ENCODE assay signal across 33 cellular contexts in the genomic region with DNA sequence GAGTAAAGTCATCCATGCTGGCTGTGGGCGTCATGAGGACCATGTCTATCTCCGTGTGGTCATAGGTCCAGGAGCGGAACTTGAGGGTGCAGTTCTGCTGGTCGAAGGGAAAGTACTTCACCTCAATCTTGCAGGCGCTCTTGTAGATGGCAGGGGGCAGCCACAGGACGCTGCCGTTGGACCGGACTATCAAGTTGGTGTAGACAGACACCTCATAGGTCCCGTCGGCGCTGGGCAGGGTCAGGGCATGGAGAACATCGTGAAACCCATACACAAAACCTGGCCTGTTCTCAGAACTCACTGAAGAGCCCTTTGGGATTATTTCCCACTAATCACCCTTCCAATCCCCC. TPM values are rescaled to one million over a fixed set of nuclear protein-coding genes. Genes with fewer than 3 reads are reported as not detected.
"Had no signal": no experiment of that assay in that cellular context is flagged by ENCODE, and none has a peak within 500 bp of the region (broad histone marks: within the 10 kb centered on the region; RNA-seq: fewer than 3 reads in every experiment).

No MANE protein-coding gene starts in this region.

- H3K9me3 ChIP-seq: colonic mucosa, transverse colon had no signal

- DNase-seq: colonic mucosa; effector CD8-positive, alpha-beta T cell; endodermal cell; foreskin keratinocyte; heart right ventricle; hippocampal formation; left cardiac atrium; left lung; mesenchymal stem cell; midbrain; naive thymus-derived CD4-positive, alpha-beta T cell; nucleus accumbens; psoas muscle; right cardiac atrium; stimulated activated CD4-positive, alpha-beta T cell treated with anti-CD3 and anti-CD28 coated beads, Interleukin-15, amount 100 ng/mL, for 24 hours; stimulated activated CD4-positive, alpha-beta T cell treated with anti-CD3 and anti-CD28 coated beads, Interleukin-2, amount 100 ng/mL, for 48 hours; stimulated activated naive B cell treated with anti-CD40 and anti-IgM and Interleukin-4, amounts not matched to agents 10 μg/mL and 1 μg/mL and 100 μg/mL, for 72 hours; transverse colon had no signal

- H3K4me3 ChIP-seq: colonic mucosa, esophagus muscularis mucosa, gastroesophageal sphincter, heart right ventricle, left lung, neural progenitor cell, psoas muscle, skin epidermis, suprapubic skin, transverse colon had no signal

- H3K27ac Mint-ChIP-seq: dendritic cell treated with granulocyte-macrophage colony-stimulating factor and Interleukin-4, amounts not matched to agents 40 ng/mL and 50 ng/mL, for 4 days; endodermal cell; naive thymus-derived CD4-positive, alpha-beta T cell; nephron; neural progenitor cell; stimulated activated naive B cell treated with anti-CD40 and anti-IgM and Interleukin-4, amounts not matched to agents 10 μg/mL and 1 μg/mL and 100 μg/mL, for 72 hours; stimulated activated naive CD8-positive, alpha-beta T cell treated with anti-CD3 and anti-CD28 coated beads, Interleukin-15, Interleukin-2, amounts not matched to agents 100 ng/mL and 50 ng/mL, for 24 hours had no signal

- H3K27ac ChIP-seq: colonic mucosa, esophagus muscularis mucosa, foreskin keratinocyte, gastroesophageal sphincter, heart right ventricle, left lung, neural progenitor cell, psoas muscle, skin epidermis, suprapubic skin, transverse colon had no signal

- H3K4me1 Mint-ChIP-seq: endodermal cell; naive thymus-derived CD4-positive, alpha-beta T cell; nephron; stimulated activated naive B cell treated with anti-CD40 and anti-IgM and Interleukin-4, amounts not matched to agents 10 μg/mL and 1 μg/mL and 100 μg/mL, for 72 hours had no signal

- ATAC-seq: foreskin keratinocyte; gastroesophageal sphincter; heart right ventricle; left cardiac atrium; left lung; naive thymus-derived CD4-positive, alpha-beta T cell; psoas muscle; right cardiac atrium; stimulated activated naive B cell treated with anti-CD40 and anti-IgM and Interleukin-4, amounts not matched to agents 10 μg/mL and 1 μg/mL and 100 μg/mL, for 72 hours had no signal

- H3K36me3 ChIP-seq: colonic mucosa, esophagus muscularis mucosa, gastroesophageal sphincter, heart right ventricle, left lung, neural progenitor cell, suprapubic skin, transverse colon had no signal

- H3K9me3 Mint-ChIP-seq: stimulated activated naive CD8-positive, alpha-beta T cell treated with anti-CD3 and anti-CD28 coated beads, Interleukin-15, Interleukin-2, amounts not matched to agents 100 ng/mL and 50 ng/mL, for 24 hours had no signal

- H3K4me1 ChIP-seq: colonic mucosa, esophagus muscularis mucosa, gastroesophageal sphincter, heart right ventricle, left lung, neural progenitor cell, psoas muscle, transverse colon had no signal

- H3K36me3 Mint-ChIP-seq: neural progenitor cell had no signal

- H3K4me3 Mint-ChIP-seq: dendritic cell treated with granulocyte-macrophage colony-stimulating factor and Interleukin-4, amounts not matched to agents 40 ng/mL and 50 ng/mL, for 4 days; endodermal cell; naive thymus-derived CD4-positive, alpha-beta T cell; nephron; neural progenitor cell; stimulated activated naive B cell treated with anti-CD40 and anti-IgM and Interleukin-4, amounts not matched to agents 10 μg/mL and 1 μg/mL and 100 μg/mL, for 72 hours; stimulated activated naive CD8-positive, alpha-beta T cell treated with anti-CD3 and anti-CD28 coated beads, Interleukin-15, Interleukin-2, amounts not matched to agents 100 ng/mL and 50 ng/mL, for 24 hours had no signal

- H3K27me3 ChIP-seq: colonic mucosa, neural progenitor cell had no signal

RNA-seq across cellular contexts. Expression of gene CHRNA3, which starts 8.9 kb away (rescaled TPM):
- total RNA-seq: chondrocyte; fibroblast of lung; foreskin keratinocyte; lung microvascular endothelial cell; naive thymus-derived CD4-positive, alpha-beta T cell; renal cortical epithelial cell; ureter had no signal
- polyA plus RNA-seq: fibroblast of lung; foreskin keratinocyte; naive thymus-derived CD4-positive, alpha-beta T cell had no signal

RNA-seq across cellular contexts. Expression of gene CHRNB4, which starts 11.3 kb away (rescaled TPM):
- total RNA-seq: fibroblast of lung; left lung; lung microvascular endothelial cell; mucosa of gallbladder; naive thymus-derived CD4-positive, alpha-beta T cell; osteocyte; psoas muscle; right cardiac atrium had no signal
- polyA plus RNA-seq: fibroblast of lung; naive thymus-derived CD4-positive, alpha-beta T cell; psoas muscle; right cardiac atrium had no signal
